Comparison of ENCODE assay signal across 1 cellular context in the genomic region with DNA sequence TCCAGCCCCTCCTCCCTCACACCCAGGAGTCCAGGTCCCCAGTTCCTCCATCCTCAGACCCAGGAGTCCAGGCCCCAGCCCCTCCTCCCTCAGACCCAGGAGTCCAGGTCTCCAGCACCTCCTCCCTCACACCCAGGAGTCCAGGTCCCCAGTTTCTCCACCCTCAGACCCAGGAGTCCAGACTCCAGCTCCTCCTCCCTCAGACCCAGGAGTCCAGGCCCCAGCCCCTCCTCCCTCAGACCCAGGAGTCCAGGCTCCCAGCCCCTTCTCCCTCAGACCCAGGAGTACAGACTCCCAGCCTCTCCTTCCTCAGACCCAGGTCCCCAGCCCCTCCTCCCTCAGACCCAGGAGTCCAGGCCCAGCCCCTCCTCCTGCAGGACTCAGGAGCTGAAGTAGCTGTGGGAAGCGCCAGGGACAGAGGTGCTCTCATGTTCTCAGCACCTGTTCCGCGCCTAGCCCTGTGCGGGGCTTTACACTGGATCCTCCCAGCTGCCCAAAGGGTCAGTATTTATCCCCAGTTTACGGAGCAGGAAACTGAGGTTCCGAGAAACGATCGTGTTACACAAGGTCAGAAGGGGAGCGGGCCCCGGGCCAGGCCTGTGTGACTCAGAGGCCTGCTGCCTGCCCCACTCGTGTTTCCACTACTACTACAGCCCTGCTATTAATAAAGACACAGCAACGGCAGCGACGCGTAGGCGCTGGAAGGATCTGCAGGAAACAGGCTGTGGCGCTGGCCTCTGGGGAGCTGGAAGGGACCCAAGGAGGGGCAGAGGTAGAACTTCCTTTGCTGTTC.
TF ChIP-seq lines count a peak whose summit lies in the region.

No MANE protein-coding gene starts in this region.

TF ChIP-seq in WTC11, 78 proteins besides CTCF, POLR2A, EP300 and RAD21 (continued from another document):
- TF ChIP-seq, protein P1, sequence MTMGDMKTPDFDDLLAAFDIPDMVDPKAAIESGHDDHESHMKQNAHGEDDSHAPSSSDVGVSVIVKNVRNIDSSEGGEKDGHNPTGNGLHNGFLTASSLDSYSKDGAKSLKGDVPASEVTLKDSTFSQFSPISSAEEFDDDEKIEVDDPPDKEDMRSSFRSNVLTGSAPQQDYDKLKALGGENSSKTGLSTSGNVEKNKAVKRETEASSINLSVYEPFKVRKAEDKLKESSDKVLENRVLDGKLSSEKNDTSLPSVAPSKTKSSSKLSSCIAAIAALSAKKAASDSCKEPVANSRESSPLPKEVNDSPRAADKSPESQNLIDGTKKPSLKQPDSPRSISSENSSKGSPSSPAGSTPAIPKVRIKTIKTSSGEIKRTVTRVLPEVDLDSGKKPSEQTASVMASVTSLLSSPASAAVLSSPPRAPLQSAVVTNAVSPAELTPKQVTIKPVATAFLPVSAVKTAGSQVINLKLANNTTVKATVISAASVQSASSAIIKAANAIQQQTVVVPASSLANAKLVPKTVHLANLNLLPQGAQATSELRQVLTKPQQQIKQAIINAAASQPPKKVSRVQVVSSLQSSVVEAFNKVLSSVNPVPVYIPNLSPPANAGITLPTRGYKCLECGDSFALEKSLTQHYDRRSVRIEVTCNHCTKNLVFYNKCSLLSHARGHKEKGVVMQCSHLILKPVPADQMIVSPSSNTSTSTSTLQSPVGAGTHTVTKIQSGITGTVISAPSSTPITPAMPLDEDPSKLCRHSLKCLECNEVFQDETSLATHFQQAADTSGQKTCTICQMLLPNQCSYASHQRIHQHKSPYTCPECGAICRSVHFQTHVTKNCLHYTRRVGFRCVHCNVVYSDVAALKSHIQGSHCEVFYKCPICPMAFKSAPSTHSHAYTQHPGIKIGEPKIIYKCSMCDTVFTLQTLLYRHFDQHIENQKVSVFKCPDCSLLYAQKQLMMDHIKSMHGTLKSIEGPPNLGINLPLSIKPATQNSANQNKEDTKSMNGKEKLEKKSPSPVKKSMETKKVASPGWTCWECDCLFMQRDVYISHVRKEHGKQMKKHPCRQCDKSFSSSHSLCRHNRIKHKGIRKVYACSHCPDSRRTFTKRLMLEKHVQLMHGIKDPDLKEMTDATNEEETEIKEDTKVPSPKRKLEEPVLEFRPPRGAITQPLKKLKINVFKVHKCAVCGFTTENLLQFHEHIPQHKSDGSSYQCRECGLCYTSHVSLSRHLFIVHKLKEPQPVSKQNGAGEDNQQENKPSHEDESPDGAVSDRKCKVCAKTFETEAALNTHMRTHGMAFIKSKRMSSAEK (CRISPR knock-in tag; IDR thresholded peaks at IDR 0.05; ENCODE audit: borderline replicate concordance), result no peak
- TF ChIP-seq TEAD4 (CRISPR knock-in tag; IDR thresholded peaks at IDR 0.05), result no peak
- no peak for TF ChIP-seq E2F1 (CRISPR knock-in tag; IDR thresholded peaks at IDR 0.05)
- TF ChIP-seq, protein P2, sequence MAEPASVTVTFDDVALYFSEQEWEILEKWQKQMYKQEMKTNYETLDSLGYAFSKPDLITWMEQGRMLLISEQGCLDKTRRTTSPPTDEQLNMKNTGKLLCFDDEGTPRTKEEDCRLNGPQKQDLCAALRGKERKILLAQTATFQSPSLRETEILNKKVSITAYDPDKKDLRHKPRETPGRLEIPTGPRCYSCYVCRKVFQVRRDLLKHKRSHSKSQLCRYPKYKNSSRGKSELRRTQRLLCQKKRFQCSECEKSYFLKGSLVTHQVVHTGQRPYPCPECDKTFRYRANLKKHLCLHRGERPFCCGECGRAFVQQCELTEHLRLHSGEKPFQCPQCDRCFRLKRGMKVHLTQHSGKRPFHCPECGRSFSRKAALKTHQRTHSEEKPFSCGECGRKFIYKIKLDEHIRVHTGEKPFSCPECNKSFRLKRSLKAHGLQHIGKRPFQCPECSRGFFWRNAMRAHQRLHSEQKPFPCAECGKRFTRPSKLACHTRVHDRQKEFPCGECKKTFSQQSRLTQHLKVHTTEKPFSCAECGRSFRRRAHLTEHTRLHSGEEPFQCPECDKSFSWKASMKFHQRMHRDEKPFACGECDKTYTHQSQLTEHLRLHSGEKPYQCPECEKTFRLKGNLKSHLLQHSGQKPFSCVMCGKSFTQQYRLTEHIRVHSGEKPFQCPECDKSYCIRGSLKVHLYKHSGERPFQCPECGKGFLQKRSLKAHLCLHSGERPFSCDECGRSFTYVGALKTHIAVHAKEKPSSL (CRISPR knock-in tag; conservative IDR thresholded peaks at IDR 0.05), result no peak
- TF ChIP-seq USF2 (CRISPR knock-in tag; IDR thresholded peaks at IDR 0.05), result no peak
- no peak for TF ChIP-seq MXD4 (CRISPR knock-in tag; IDR thresholded peaks at IDR 0.05; ENCODE audit: borderline replicate concordance)
- TF ChIP-seq ATF3 (CRISPR knock-in tag; conservative IDR thresholded peaks at IDR 0.05), result no peak
- no peak for TF ChIP-seq ELF4 (CRISPR knock-in tag; IDR thresholded peaks at IDR 0.05; ENCODE audit: low read depth)
- TF ChIP-seq GTF2I (CRISPR knock-in tag; conservative IDR thresholded peaks at IDR 0.05), result no peak
- TF ChIP-seq RORB (CRISPR knock-in tag; IDR thresholded peaks at IDR 0.05), result no peak
- TF ChIP-seq, protein P3, sequence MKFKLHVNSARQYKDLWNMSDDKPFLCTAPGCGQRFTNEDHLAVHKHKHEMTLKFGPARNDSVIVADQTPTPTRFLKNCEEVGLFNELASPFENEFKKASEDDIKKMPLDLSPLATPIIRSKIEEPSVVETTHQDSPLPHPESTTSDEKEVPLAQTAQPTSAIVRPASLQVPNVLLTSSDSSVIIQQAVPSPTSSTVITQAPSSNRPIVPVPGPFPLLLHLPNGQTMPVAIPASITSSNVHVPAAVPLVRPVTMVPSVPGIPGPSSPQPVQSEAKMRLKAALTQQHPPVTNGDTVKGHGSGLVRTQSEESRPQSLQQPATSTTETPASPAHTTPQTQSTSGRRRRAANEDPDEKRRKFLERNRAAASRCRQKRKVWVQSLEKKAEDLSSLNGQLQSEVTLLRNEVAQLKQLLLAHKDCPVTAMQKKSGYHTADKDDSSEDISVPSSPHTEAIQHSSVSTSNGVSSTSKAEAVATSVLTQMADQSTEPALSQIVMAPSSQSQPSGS (CRISPR knock-in tag; IDR thresholded peaks at IDR 0.05; ENCODE audit: borderline replicate concordance, low read depth), result no peak
- TF ChIP-seq, protein P4, sequence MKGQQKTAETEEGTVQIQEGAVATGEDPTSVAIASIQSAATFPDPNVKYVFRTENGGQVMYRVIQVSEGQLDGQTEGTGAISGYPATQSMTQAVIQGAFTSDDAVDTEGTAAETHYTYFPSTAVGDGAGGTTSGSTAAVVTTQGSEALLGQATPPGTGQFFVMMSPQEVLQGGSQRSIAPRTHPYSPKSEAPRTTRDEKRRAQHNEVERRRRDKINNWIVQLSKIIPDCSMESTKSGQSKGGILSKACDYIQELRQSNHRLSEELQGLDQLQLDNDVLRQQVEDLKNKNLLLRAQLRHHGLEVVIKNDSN (CRISPR knock-in tag; IDR thresholded peaks at IDR 0.05), result no peak
- TF ChIP-seq MYBL2 (CRISPR knock-in tag; IDR thresholded peaks at IDR 0.05), result no peak
- TF ChIP-seq, protein P5, sequence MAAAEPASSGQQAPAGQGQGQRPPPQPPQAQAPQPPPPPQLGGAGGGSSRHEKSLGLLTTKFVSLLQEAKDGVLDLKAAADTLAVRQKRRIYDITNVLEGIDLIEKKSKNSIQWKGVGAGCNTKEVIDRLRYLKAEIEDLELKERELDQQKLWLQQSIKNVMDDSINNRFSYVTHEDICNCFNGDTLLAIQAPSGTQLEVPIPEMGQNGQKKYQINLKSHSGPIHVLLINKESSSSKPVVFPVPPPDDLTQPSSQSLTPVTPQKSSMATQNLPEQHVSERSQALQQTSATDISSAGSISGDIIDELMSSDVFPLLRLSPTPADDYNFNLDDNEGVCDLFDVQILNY (CRISPR knock-in tag; IDR thresholded peaks at IDR 0.05), result no peak
- TF ChIP-seq JUN (CRISPR knock-in tag; IDR thresholded peaks at IDR 0.05), result no peak
